In the genomic region with DNA sequence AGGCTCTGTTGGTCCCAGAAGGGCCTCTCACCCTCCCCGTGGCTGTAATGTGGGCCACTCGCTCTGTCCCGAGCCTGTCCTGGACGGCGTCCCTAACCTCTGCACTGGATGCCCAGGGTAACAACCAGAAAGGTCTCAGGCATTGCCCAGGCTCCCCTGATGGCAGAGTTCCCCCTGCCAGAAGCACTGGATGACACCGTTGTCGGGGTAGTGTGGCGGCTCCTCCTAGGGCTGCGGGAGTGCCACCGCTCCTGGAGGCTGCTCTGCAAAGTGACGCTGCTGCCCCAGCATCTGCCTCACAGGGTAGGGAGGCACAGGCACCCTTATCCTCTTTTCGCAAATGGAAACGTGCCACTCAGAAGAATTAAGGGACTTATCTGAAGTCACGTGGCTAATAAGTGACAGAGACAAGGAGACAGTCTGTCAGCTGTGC, we compare ENCODE assay signal across 14 cellular contexts. TPM values are rescaled to one million over a fixed set of nuclear protein-coding genes. Genes with fewer than 3 reads are reported as not detected.
DNase-seq lines count a peak whose midpoint lies in the region; ATAC-seq and TF ChIP-seq lines count a peak whose summit lies in the region.
"Had no signal": no experiment of that assay in that cellular context is flagged by ENCODE, and none has a peak within 500 bp of the region (broad histone marks: within the 10 kb centered on the region; RNA-seq: fewer than 3 reads in every experiment).

No MANE protein-coding gene starts in this region.

- DNase-seq in Caco-2 (no peak), NCI-H82 treated with DMSO at 0.1 percent for 48 hours (lab: John Stamatoyannopoulos, UW; ENCODE audit: unreplicated experiment) (peak; percentile 80), heart left ventricle (peak in 3 of 5 donors; percentile 18 to 56 (median 53)), natural killer cell (no peak), transverse colon (no peak), GM19238 (ENCODE audit: insufficient read length, low spot score) (no peak), NOMO-1 treated with dmso at 0.1 percent for 144 hours (lab: John Stamatoyannopoulos, UW; ENCODE audit: unreplicated experiment) (no peak), GF-D8 (lab: John Stamatoyannopoulos, UW) (no peak)
- DNase-seq: activated CD4-positive, alpha-beta memory T cell treated with anti-CD3 and anti-CD28 coated beads, Interleukin-2, amount 10 ng/mL, durations not matched to agents 7 days and 5 days; activated gamma-delta T cell; cortex of kidney; DMS 273 treated with DMSO at 0.1 percent for 48 hours; NCI-H510A had no signal

- no peaks in the 10 kb centered on the region for H3K4me1 ChIP-seq in Caco-2
- H3K4me1 ChIP-seq in heart left ventricle, result peaks cover 0 to 17% (median 6%) of the 10 kb centered on the region in 12 donors
- H3K4me1 ChIP-seq in transverse colon, result no peaks in the 10 kb centered on the region
- H3K4me1 ChIP-seq: prostate gland had no signal

- peak; percentile 74 to 84 (median 82) for ATAC-seq in heart left ventricle
- ATAC-seq in natural killer cell, result no peak

- H3K9me3 Mint-ChIP-seq in Caco-2 (ENCODE audit: unreplicated experiment) (no peaks in the 10 kb centered on the region), natural killer cell (no peaks in the 10 kb centered on the region)
- H3K9me3 Mint-ChIP-seq: activated CD4-positive, alpha-beta memory T cell treated with anti-CD3 and anti-CD28 coated beads, Interleukin-2, amount 10 ng/mL, durations not matched to agents 7 days and 5 days had no signal

- H3K4me1 Mint-ChIP-seq in Caco-2 (ENCODE audit: low read depth, unreplicated experiment) (peaks cover 11% of the 10 kb centered on the region), natural killer cell (peaks cover 0 to 10% of the 10 kb centered on the region in 2 donors)

- intact Hi-C loops in Caco-2 (cut with micrococcal nuclease; ENCODE audit: unreplicated experiment), result no loop called here
- intact Hi-C loops in heart left ventricle (cut with DNase I), result no loop called here
- intact Hi-C loops in natural killer cell (cut with micrococcal nuclease), result no loop called here
- intact Hi-C loops in transverse colon (cut with DNase I; ENCODE audit: low total_unique reads), result no loop called here

- peak overlapping the region in 3 of 12 donors; percentile 24 to 55 (median 33) for H3K27ac ChIP-seq in heart left ventricle
- H3K27ac ChIP-seq in transverse colon, result no peak overlapping the region
- H3K27ac ChIP-seq: prostate gland had no signal

- POLR2A ChIA-PET in Caco-2 (lab: Charles Lee), result no interaction called here

- H3K36me3 Mint-ChIP-seq in Caco-2 (ENCODE audit: insufficient read depth, unreplicated experiment), result peaks cover 87% of the 10 kb centered on the region
- H3K36me3 Mint-ChIP-seq in natural killer cell, result no peaks in the 10 kb centered on the region

- H3K9me3 ChIP-seq in Caco-2, result no peaks in the 10 kb centered on the region
- H3K9me3 ChIP-seq in heart left ventricle, result no peaks in the 10 kb centered on the region
- no peaks in the 10 kb centered on the region for H3K9me3 ChIP-seq in transverse colon
- H3K9me3 ChIP-seq: prostate gland had no signal

- peak overlapping the region; percentile 58 for H3K27ac Mint-ChIP-seq in Caco-2 (ENCODE audit: unreplicated experiment)
- H3K27ac Mint-ChIP-seq in natural killer cell, result peak overlapping the region; percentile 51 to 66
- H3K27ac Mint-ChIP-seq: activated CD4-positive, alpha-beta memory T cell treated with anti-CD3 and anti-CD28 coated beads, Interleukin-2, amount 10 ng/mL, durations not matched to agents 7 days and 5 days had no signal

- BruUV-seq in Caco-2 (replicated peaks; lab: Mats Ljungman, UMichigan), result no TSS peak

- CTCF ChIA-PET in Caco-2 (lab: Charles Lee), result no interaction called here

- in situ Hi-C loops in transverse colon (cut with MboI; ENCODE audit: low pct_ligation_motif_present in 1 of 4, low pct_unique_long_range_greater_than_20kb in 1 of 4, low sequenced_read_pairs in 3 of 4), result no loop called here

- TF ChIP-seq POLR2A in heart left ventricle (IDR thresholded peaks at IDR 0.05), result no peak
- TF ChIP-seq POLR2A in transverse colon (IDR thresholded peaks at IDR 0.05), result no peak

- no peak overlapping the region for H3K4me3 Mint-ChIP-seq in Caco-2 (ENCODE audit: unreplicated experiment)
- no peak overlapping the region for H3K4me3 Mint-ChIP-seq in natural killer cell
- H3K4me3 Mint-ChIP-seq: activated CD4-positive, alpha-beta memory T cell treated with anti-CD3 and anti-CD28 coated beads, Interleukin-2, amount 10 ng/mL, durations not matched to agents 7 days and 5 days had no signal

- TF ChIP-seq CTCF in Caco-2 (IDR thresholded peaks at IDR 0.05; ENCODE audit: insufficient read depth in 1 of 2, low read depth in 1 of 2, low read length in 1 of 2, severe bottlenecking in 1 of 2, unreplicated experiment in 1 of 2), result no peak
- TF ChIP-seq CTCF in heart left ventricle (IDR thresholded peaks at IDR 0.05), result no peak
- TF ChIP-seq CTCF in natural killer cell (IDR thresholded peaks at IDR 0.05), result no peak
- no peak for TF ChIP-seq CTCF in transverse colon (IDR thresholded peaks at IDR 0.05)

- H3K36me3 ChIP-seq in Caco-2 (ENCODE audit: control insufficient read depth, insufficient read depth, low read length) (peaks cover 6% of the 10 kb centered on the region), heart left ventricle (peaks cover 7 to 100% (median 90%) of the 10 kb centered on the region in 9 donors), transverse colon (peaks cover 0 to 71% (median 30%) of the 10 kb centered on the region in 4 donors)

- H3K4me3 ChIP-seq in Caco-2 (ENCODE audit: low read depth, low read length), result no peak overlapping the region
- no peak overlapping the region for H3K4me3 ChIP-seq in heart left ventricle
- H3K4me3 ChIP-seq in transverse colon, result no peak overlapping the region
- H3K4me3 ChIP-seq: prostate gland had no signal

- no peaks in the 10 kb centered on the region for H3K27me3 ChIP-seq in Caco-2 (replicated peaks; ENCODE audit: control insufficient read depth, insufficient read depth, low read length)
- no peaks in the 10 kb centered on the region for H3K27me3 ChIP-seq in heart left ventricle
- H3K27me3 ChIP-seq in transverse colon, result no peaks in the 10 kb centered on the region

- TF ChIP-seq EP300 in transverse colon (IDR thresholded peaks at IDR 0.05; ENCODE audit: low read depth), result no peak

- WGBS in heart left ventricle, 4 donors, result 25 to 59% (median 52%) methylated on average over 9 to 14 of the region's 14 CpGs
- WGBS in transverse colon (ENCODE audit: low coverage in 1 of 2), 2 donors, result 92% methylated on average over 11 of the region's 14 CpGs; no CpG with 5 or more reads in 1 of the 2 donors

- no peaks in the 10 kb centered on the region for H3K27me3 Mint-ChIP-seq in Caco-2 (ENCODE audit: insufficient read depth, unreplicated experiment)
- H3K27me3 Mint-ChIP-seq in natural killer cell (ENCODE audit: low read depth in 2 of 2), result no peaks in the 10 kb centered on the region
- H3K27me3 Mint-ChIP-seq: activated CD4-positive, alpha-beta memory T cell treated with anti-CD3 and anti-CD28 coated beads, Interleukin-2, amount 10 ng/mL, durations not matched to agents 7 days and 5 days had no signal

RNA-seq across cellular contexts. Expression of gene MPHOSPH8, which starts 32.0 kb away (rescaled TPM):
- total RNA-seq in Caco-2 (2022) (31.6 and 31.8 TPM in 2 replicates), heart left ventricle (10 to 100 TPM; 15.2 to 39.3 (median 26.1) TPM), natural killer cell (10 to 100 TPM; 54.2 to 64.7 (median 59.8) TPM), transverse colon (10 to 100 TPM; 25.8 to 62.7 (median 48.6) TPM)
- polyA plus RNA-seq in heart left ventricle, result 10 to 100 TPM; 22.6 to 37.6 TPM

Comparison
In these comparisons a context has a peak if more than half of its experiments do, and no peak if none do; other contexts are left out.
1. DNase-seq: peak in NCI-H82 treated with DMSO at 0.1 percent for 48 hours (single experiment) and heart left ventricle (3 of 5); none in Caco-2 (0 of 2), natural killer cell (single experiment), transverse colon (single experiment), GM19238 (single experiment), NOMO-1 treated with dmso at 0.1 percent for 144 hours (single experiment) and GF-D8 (single experiment).
2. ATAC-seq: peak in heart left ventricle (4 of 4); none in natural killer cell (0 of 3).